8 cellular contexts compared by ENCODE assay signal in genomic region chr4:102612824-102613366, GRCh38.
DNase-seq lines count a peak whose midpoint lies in the region; ATAC-seq and TF ChIP-seq lines count a peak whose summit lies in the region.

No MANE protein-coding gene starts in this region.

- H3K4me3 Mint-ChIP-seq in activated T-cell treated with anti-CD3 and anti-CD28 coated beads, Interleukin-2, amount 50 U/mL, for 72 hours, result peak overlapping the region; percentile 62 to 70
- H3K4me3 Mint-ChIP-seq in osteocyte (ENCODE audit: unreplicated experiment), result no peak overlapping the region

- intact Hi-C loops in left ventricle myocardium inferior (cut with micrococcal nuclease), result loop anchor here (10.0 kb wide), 1 partner anchor 168 kb away; no protein-coding TSS in a partner anchor
- intact Hi-C loops in Right ventricle myocardium inferior (cut with DNase I), result no loop called here
- intact Hi-C loops in left colon (cut with DNase I, micrococcal nuclease), result loop anchor here in 1 of 2 donors (10.0 kb wide), 1 partner anchor 158 kb away; no protein-coding TSS in a partner anchor
- intact Hi-C loops in vagina (cut with DNase I), result no loop called here

- TF ChIP-seq CTCF in left ventricle myocardium inferior (IDR thresholded peaks at IDR 0.05; ENCODE audit: borderline replicate concordance) (no peak), vagina (IDR thresholded peaks at IDR 0.05) (no peak), osteocyte (IDR thresholded peaks at IDR 0.05) (no peak)

- H3K27me3 ChIP-seq in left ventricle myocardium inferior (ENCODE audit: low read depth) (no peaks in the 10 kb centered on the region), vagina (no peaks in the 10 kb centered on the region)

- peak overlapping the region; percentile 97 for H3K27ac Mint-ChIP-seq in activated T-cell treated with anti-CD3 and anti-CD28 coated beads, Interleukin-2, amount 50 U/mL, for 72 hours
- H3K27ac Mint-ChIP-seq in osteocyte (ENCODE audit: unreplicated experiment), result no peak overlapping the region

- H3K27me3 Mint-ChIP-seq in activated T-cell treated with anti-CD3 and anti-CD28 coated beads, Interleukin-2, amount 50 U/mL, for 72 hours (ENCODE audit: low read depth), result no peaks in the 10 kb centered on the region
- no peaks in the 10 kb centered on the region for H3K27me3 Mint-ChIP-seq in osteocyte (ENCODE audit: unreplicated experiment)

- ATAC-seq in Right ventricle myocardium inferior (no peak), left colon (peak; percentile 75), HG03460 (IDR thresholded peaks at IDR 0.05; ENCODE audit: unreplicated experiment) (no peak)
- peak; percentile 84 to 89 for ATAC-seq in activated T-cell treated with anti-CD3 and anti-CD28 coated beads, Interleukin-2, amount 50 U/mL, for 72 hours (replicated peaks in 1 of 2)

- peak overlapping the region; percentile 13 for H3K27ac ChIP-seq in left ventricle myocardium inferior (replicated peaks)
- peak overlapping the region; percentile 30 for H3K27ac ChIP-seq in vagina

- no peak for TF ChIP-seq POLR2A in vagina (IDR thresholded peaks at IDR 0.05)

- peaks cover 33 to 72% of the 10 kb centered on the region in 2 donors for H3K36me3 Mint-ChIP-seq in activated T-cell treated with anti-CD3 and anti-CD28 coated beads, Interleukin-2, amount 50 U/mL, for 72 hours (ENCODE audit: insufficient read depth in 2 of 2)
- peaks cover 77% of the 10 kb centered on the region for H3K36me3 Mint-ChIP-seq in osteocyte (ENCODE audit: unreplicated experiment)

- peaks cover 28% of the 10 kb centered on the region for H3K4me1 ChIP-seq in left ventricle myocardium inferior
- peaks cover 15% of the 10 kb centered on the region for H3K4me1 ChIP-seq in vagina

- H3K36me3 ChIP-seq in left ventricle myocardium inferior (peaks cover 93% of the 10 kb centered on the region), vagina (peaks cover 0 to 81% of the 10 kb centered on the region in 2 donors)

- DNase-seq in left ventricle myocardium inferior (no peak), Right ventricle myocardium inferior (ENCODE audit: missing footprints) (no peak), left colon (peak in 1 of 2 donors; percentile 41), vagina (ENCODE audit: extremely low spot score in 2 of 2) (no peak), osteocyte (ENCODE audit: extremely low spot score, unreplicated experiment) (no peak)
- DNase-seq in activated T-cell treated with anti-CD3 and anti-CD28 coated beads, Interleukin-2, amount 50 U/mL, for 72 hours, result peak; percentile 56 to 64
- no peak for DNase-seq in NK-92 treated with Interleukin-12 subunit alpha and Interleukin-12 subunit beta, amount 100 ng/mL, for 24 hours (lab: John Stamatoyannopoulos, UW)

- H3K9me3 ChIP-seq in left ventricle myocardium inferior (replicated peaks) (no peaks in the 10 kb centered on the region), vagina (no peaks in the 10 kb centered on the region)

- H3K4me3 ChIP-seq in left ventricle myocardium inferior (no peak overlapping the region), vagina (no peak overlapping the region)

- no peaks in the 10 kb centered on the region for H3K9me3 Mint-ChIP-seq in activated T-cell treated with anti-CD3 and anti-CD28 coated beads, Interleukin-2, amount 50 U/mL, for 72 hours
- no peaks in the 10 kb centered on the region for H3K9me3 Mint-ChIP-seq in osteocyte (ENCODE audit: unreplicated experiment)

- H3K4me1 Mint-ChIP-seq in activated T-cell treated with anti-CD3 and anti-CD28 coated beads, Interleukin-2, amount 50 U/mL, for 72 hours (ENCODE audit: low read depth), result peaks cover 89% of the 10 kb centered on the region
- no peaks in the 10 kb centered on the region for H3K4me1 Mint-ChIP-seq in osteocyte (ENCODE audit: unreplicated experiment)

Comparison
In these comparisons a context has a peak if more than half of its experiments do, and no peak if none do; other contexts are left out.
1. DNase-seq: peak in activated T-cell treated with anti-CD3 and anti-CD28 coated beads, Interleukin-2, amount 50 U/mL, for 72 hours (2 of 2); none in left ventricle myocardium inferior (single experiment), Right ventricle myocardium inferior (single experiment), vagina (0 of 2), osteocyte (single experiment) and NK-92 treated with Interleukin-12 subunit alpha and Interleukin-12 subunit beta, amount 100 ng/mL, for 24 hours (single experiment).
2. ATAC-seq: peak in activated T-cell treated with anti-CD3 and anti-CD28 coated beads, Interleukin-2, amount 50 U/mL, for 72 hours (2 of 2) and left colon (single experiment); none in Right ventricle myocardium inferior (single experiment) and HG03460 (single experiment).